12 cellular contexts compared by ENCODE assay signal in the genomic region with DNA sequence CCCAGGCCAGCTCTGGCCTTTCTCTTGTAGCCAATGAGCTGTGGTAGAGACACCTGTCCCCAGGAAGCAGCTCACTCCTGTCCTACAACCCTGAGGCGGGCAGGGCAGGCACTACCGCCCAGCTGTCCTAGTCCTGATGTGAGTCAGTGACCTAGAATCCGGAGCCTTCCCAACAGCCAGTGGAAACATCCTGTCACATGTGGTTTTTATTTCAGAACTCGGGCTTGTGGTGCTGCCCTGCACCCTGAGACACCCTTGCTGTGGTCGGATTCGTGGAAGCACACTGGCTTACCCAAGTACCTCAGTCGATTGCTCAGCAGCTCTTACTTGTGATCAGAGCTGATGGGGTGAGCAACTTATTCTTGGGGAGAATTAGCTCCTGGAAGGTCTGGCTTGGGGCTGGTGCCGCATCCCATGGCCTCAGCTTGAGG.
DNase-seq lines count a peak whose midpoint lies in the region; ATAC-seq and TF ChIP-seq lines count a peak whose summit lies in the region.
"Had no signal": no experiment of that assay in that cellular context is flagged by ENCODE, and none has a peak within 500 bp of the region (broad histone marks: within the 10 kb centered on the region; RNA-seq: fewer than 3 reads in every experiment).

No MANE protein-coding gene starts in this region.

- H3K4me1 ChIP-seq in A673 (ENCODE audit: insufficient read depth, low read length, poor library complexity, severe bottlenecking): no peaks in the 10 kb centered on the region
- H3K4me1 ChIP-seq: testis had no signal

- POLR2A ChIA-PET in A673 (lab: Charles Lee; ENCODE audit: low non-redundant PET): no interaction called here

- H3K4me3 ChIP-seq in A673 (ENCODE audit: low read depth, low read length, poor library complexity, severe bottlenecking): no peak overlapping the region
- H3K4me3 ChIP-seq: testis had no signal

- no peak overlapping the region for H3K27ac ChIP-seq in A673 (ENCODE audit: low read depth, low read length, poor library complexity, severe bottlenecking)
- H3K27ac ChIP-seq: testis had no signal

- H3K9me3 Mint-ChIP-seq in T-helper 2 cell treated with Interferon-gamma antibody and Interleukin-4, amounts not matched to agents 5 μg/mL and 100 μg/mL, for 36 hours: no peaks in the 10 kb centered on the region
- peaks cover 3% of the 10 kb centered on the region for H3K9me3 Mint-ChIP-seq in stimulated activated memory B cell treated with anti-CD40 and anti-IgM and Interleukin-4, amounts not matched to agents 10 μg/mL and 1 μg/mL and 100 μg/mL, for 72 hours

- H3K36me3 ChIP-seq in A673 (ENCODE audit: insufficient read depth, low read length, poor library complexity, severe bottlenecking): no peaks in the 10 kb centered on the region

- H3K36me3 Mint-ChIP-seq in T-helper 2 cell treated with Interferon-gamma antibody and Interleukin-4, amounts not matched to agents 5 μg/mL and 100 μg/mL, for 36 hours (ENCODE audit: low read depth): no peaks in the 10 kb centered on the region
- H3K36me3 Mint-ChIP-seq in stimulated activated memory B cell treated with anti-CD40 and anti-IgM and Interleukin-4, amounts not matched to agents 10 μg/mL and 1 μg/mL and 100 μg/mL, for 72 hours: no peaks in the 10 kb centered on the region

- H3K27me3 ChIP-seq in A673 (replicated peaks; ENCODE audit: insufficient read depth, low read depth, low read length, poor library complexity): peaks cover 61% of the 10 kb centered on the region
- H3K27me3 ChIP-seq: testis had no signal

- no peaks in the 10 kb centered on the region for H3K9me3 ChIP-seq in A673 (ENCODE audit: low read depth, low read length, poor library complexity, severe bottlenecking)
- H3K9me3 ChIP-seq: testis had no signal

- intact Hi-C loops in A673 (cut with micrococcal nuclease; ENCODE audit: unreplicated experiment): no loop called here

- CTCF ChIA-PET in A673 (lab: Charles Lee): no interaction called here

- DNase-seq in AG08395 (ENCODE audit: low spot score): peak; percentile 93
- DNase-seq in H4 (ENCODE audit: low spot score): peak; percentile 66
- no peak for DNase-seq in T-helper 2 cell treated with Interferon-gamma antibody and Interleukin-4, amounts not matched to agents 5 μg/mL and 100 μg/mL, for 36 hours (ENCODE audit: low spot score)
- DNase-seq in fibroblast of peridontal ligament (ENCODE audit: extremely low read depth): peak; percentile 76
- DNase-seq in activated CD8-positive, alpha-beta memory T cell treated with anti-CD3 and anti-CD28 coated beads, Interleukin-2, amount 50 U/mL, for 48 hours: no peak
- DNase-seq in A673 (ENCODE audit: low spot score): no peak
- no peak for DNase-seq in NOMO-1 treated with DMSO at 0.1 percent for 48 hours (lab: John Stamatoyannopoulos, UW; ENCODE audit: unreplicated experiment)
- DNase-seq: Calu3, left colon, small intestine, testis had no signal

- H3K4me3 Mint-ChIP-seq in T-helper 2 cell treated with Interferon-gamma antibody and Interleukin-4, amounts not matched to agents 5 μg/mL and 100 μg/mL, for 36 hours: no peak overlapping the region
- H3K4me3 Mint-ChIP-seq in stimulated activated memory B cell treated with anti-CD40 and anti-IgM and Interleukin-4, amounts not matched to agents 10 μg/mL and 1 μg/mL and 100 μg/mL, for 72 hours: no peak overlapping the region

- H3K27ac Mint-ChIP-seq in T-helper 2 cell treated with Interferon-gamma antibody and Interleukin-4, amounts not matched to agents 5 μg/mL and 100 μg/mL, for 36 hours: peak overlapping the region; percentile 49
- no peak overlapping the region for H3K27ac Mint-ChIP-seq in stimulated activated memory B cell treated with anti-CD40 and anti-IgM and Interleukin-4, amounts not matched to agents 10 μg/mL and 1 μg/mL and 100 μg/mL, for 72 hours

- H3K27me3 Mint-ChIP-seq in T-helper 2 cell treated with Interferon-gamma antibody and Interleukin-4, amounts not matched to agents 5 μg/mL and 100 μg/mL, for 36 hours (ENCODE audit: low read depth): peaks cover 12% of the 10 kb centered on the region
- H3K27me3 Mint-ChIP-seq in stimulated activated memory B cell treated with anti-CD40 and anti-IgM and Interleukin-4, amounts not matched to agents 10 μg/mL and 1 μg/mL and 100 μg/mL, for 72 hours: peaks cover 27% of the 10 kb centered on the region

- BruUV-seq in A673 (replicated peaks; lab: Mats Ljungman, UMichigan): no TSS peak

- ATAC-seq in stimulated activated memory B cell treated with anti-CD40 and anti-IgM and Interleukin-4, amounts not matched to agents 10 μg/mL and 1 μg/mL and 100 μg/mL, for 72 hours: no peak
- ATAC-seq: left colon had no signal

- H3K4me1 Mint-ChIP-seq in T-helper 2 cell treated with Interferon-gamma antibody and Interleukin-4, amounts not matched to agents 5 μg/mL and 100 μg/mL, for 36 hours (ENCODE audit: low read depth): no peaks in the 10 kb centered on the region
- H3K4me1 Mint-ChIP-seq in stimulated activated memory B cell treated with anti-CD40 and anti-IgM and Interleukin-4, amounts not matched to agents 10 μg/mL and 1 μg/mL and 100 μg/mL, for 72 hours: no peaks in the 10 kb centered on the region

- no peak for TF ChIP-seq CTCF in A673 (conservative IDR thresholded peaks at IDR 0.05; ENCODE audit: low read depth, low read length)

Comparison
In these comparisons a context has a peak if more than half of its experiments do, and no peak if none do; other contexts are left out.
1. DNase-seq: peak in AG08395 (single experiment), H4 (single experiment) and fibroblast of peridontal ligament (single experiment); none in T-helper 2 cell treated with Interferon-gamma antibody and Interleukin-4, amounts not matched to agents 5 μg/mL and 100 μg/mL, for 36 hours (single experiment), activated CD8-positive, alpha-beta memory T cell treated with anti-CD3 and anti-CD28 coated beads, Interleukin-2, amount 50 U/mL, for 48 hours (single experiment), A673 (single experiment) and NOMO-1 treated with DMSO at 0.1 percent for 48 hours (single experiment).